15 cellular contexts compared by ENCODE assay signal in the genomic region with DNA sequence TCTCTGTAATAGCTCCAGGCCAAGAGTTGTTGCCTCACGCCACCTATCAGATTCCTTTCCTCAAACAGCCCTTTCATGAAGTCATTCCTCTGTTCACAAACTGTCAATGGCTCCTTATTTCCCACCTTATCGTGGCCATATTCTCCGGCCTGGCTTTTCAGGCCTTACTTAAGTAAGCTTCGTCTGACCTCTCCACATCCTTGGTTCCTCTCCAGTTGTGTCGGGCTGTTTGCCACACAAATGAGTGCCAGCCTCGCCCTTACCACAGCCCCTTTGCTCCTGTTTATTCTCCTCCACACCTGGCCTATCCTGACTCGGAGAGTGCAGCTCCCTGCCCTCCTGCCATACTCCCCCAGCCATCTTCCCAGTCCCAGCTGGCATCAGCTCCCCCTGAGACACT. TPM values are rescaled to one million over a fixed set of nuclear protein-coding genes. Genes with fewer than 3 reads are reported as not detected.
A peak's percentile ranks its signal among the peaks of the same experiment; 100 is the strongest.
DNase-seq lines count a peak whose midpoint lies in the region; ATAC-seq and TF ChIP-seq lines count a peak whose summit lies in the region.
"Had no signal": no experiment of that assay in that cellular context is flagged by ENCODE, and none has a peak within 500 bp of the region (broad histone marks: within the 10 kb centered on the region; RNA-seq: fewer than 3 reads in every experiment).

No MANE protein-coding gene starts in this region.

- H3K27ac ChIP-seq in naive thymus-derived CD4-positive, alpha-beta T cell (ENCODE audit: low read depth, low read length), result no peak overlapping the region

- H3K9me3 Mint-ChIP-seq in activated naive CD4-positive, alpha-beta T cell treated with anti-CD3 and anti-CD28 coated beads, Interleukin-2, amount 50 U/mL, for 24 hours, result no peaks in the 10 kb centered on the region
- H3K9me3 Mint-ChIP-seq in activated T-helper 17 cell treated with anti-CD3 and anti-CD28 coated beads, Interleukin-2, amount 50 U/mL, for 72 hours, result no peaks in the 10 kb centered on the region
- H3K9me3 Mint-ChIP-seq in naive thymus-derived CD4-positive, alpha-beta T cell, result peaks cover 0 to 3% (median 0%) of the 10 kb centered on the region in 11 donors
- H3K9me3 Mint-ChIP-seq in type B pancreatic cell, result no peaks in the 10 kb centered on the region
- H3K9me3 Mint-ChIP-seq: dendritic cell treated with granulocyte-macrophage colony-stimulating factor and Interleukin-4, amounts not matched to agents 40 ng/mL and 50 ng/mL, for 4 days had no signal

- no peak for DNase-seq in activated naive CD4-positive, alpha-beta T cell treated with anti-CD3 and anti-CD28 coated beads, Interleukin-2, amount 50 U/mL, for 16 hours
- no peak for DNase-seq in naive thymus-derived CD4-positive, alpha-beta T cell
- peak; percentile 58 for DNase-seq in type B pancreatic cell (ENCODE audit: extremely low spot score, unreplicated experiment)
- DNase-seq in NCI-H82 treated with DMSO at 0.1 percent for 48 hours (lab: John Stamatoyannopoulos, UW; ENCODE audit: unreplicated experiment), result no peak
- no peak for DNase-seq in stimulated activated CD4-positive, alpha-beta T cell treated with anti-CD3 and anti-CD28 coated beads, Interleukin-12 subunit alpha, Interleukin-12 subunit beta, amount 100 ng/mL, for 4 hours
- DNase-seq: activated CD4-positive, CD25-positive, alpha-beta regulatory T cell; activated naive CD4-positive, alpha-beta T cell; foreskin melanocyte; stimulated activated CD4-positive, alpha-beta T cell treated with anti-CD3 and anti-CD28 coated beads, Interleukin-4, amount 100 ng/mL, for 1 hour; substantia nigra had no signal

- no peak for TF ChIP-seq CTCF in type B pancreatic cell (conservative IDR thresholded peaks at IDR 0.05)

- ATAC-seq in activated T-helper 17 cell treated with anti-CD3 and anti-CD28 coated beads, Interleukin-2, amount 50 U/mL, for 72 hours (replicated peaks), result no peak
- ATAC-seq in naive thymus-derived CD4-positive, alpha-beta T cell, result no peak
- ATAC-seq in GM21723 (IDR thresholded peaks at IDR 0.05; ENCODE audit: unreplicated experiment), result no peak

- POLR2A ChIA-PET in naive thymus-derived CD4-positive, alpha-beta T cell (lab: Charles Lee), result interaction anchor here (0.6 to 6.0 kb wide), 3 partner anchors 9 to 908 kb away, joined by 3 to 59 read pairs (median 4); no protein-coding TSS in a partner anchor

- H3K9me3 ChIP-seq in naive thymus-derived CD4-positive, alpha-beta T cell (ENCODE audit: control insufficient read depth in 2 of 3, low read length in 3 of 3), result no peaks in the 10 kb centered on the region
- H3K9me3 ChIP-seq: ovary had no signal

- H3K27me3 ChIP-seq in naive thymus-derived CD4-positive, alpha-beta T cell (ENCODE audit: control insufficient read depth in 2 of 2, insufficient read depth in 2 of 2, low read length in 2 of 2), result no peaks in the 10 kb centered on the region
- H3K27me3 ChIP-seq: ovary had no signal

- no peak overlapping the region for H3K4me3 ChIP-seq in naive thymus-derived CD4-positive, alpha-beta T cell (ENCODE audit: low read length)
- H3K4me3 ChIP-seq: ovary had no signal

- peaks cover 0 to 30% (median 4%) of the 10 kb centered on the region in 3 experiments for H3K36me3 ChIP-seq in naive thymus-derived CD4-positive, alpha-beta T cell (ENCODE audit: control insufficient read depth in 2 of 3, insufficient read depth in 3 of 3, low read length in 3 of 3)
- H3K36me3 ChIP-seq: ovary had no signal

- CTCF ChIA-PET in naive thymus-derived CD4-positive, alpha-beta T cell (lab: Charles Lee), result interaction anchor here (1.2 to 2.9 kb wide), 4 partner anchors 10 to 47 kb away, joined by 3 to 12 read pairs (median 8); no protein-coding TSS in a partner anchor

- H3K4me1 ChIP-seq in naive thymus-derived CD4-positive, alpha-beta T cell (ENCODE audit: control insufficient read depth in 2 of 2, insufficient read depth in 2 of 2, low read length in 2 of 2), result peaks cover 9 to 12% of the 10 kb centered on the region in 2 donors

- no peaks in the 10 kb centered on the region for H3K27me3 Mint-ChIP-seq in activated naive CD4-positive, alpha-beta T cell treated with anti-CD3 and anti-CD28 coated beads, Interleukin-2, amount 50 U/mL, for 24 hours
- no peaks in the 10 kb centered on the region for H3K27me3 Mint-ChIP-seq in activated T-helper 17 cell treated with anti-CD3 and anti-CD28 coated beads, Interleukin-2, amount 50 U/mL, for 72 hours
- H3K27me3 Mint-ChIP-seq in naive thymus-derived CD4-positive, alpha-beta T cell, result no peaks in the 10 kb centered on the region
- peaks cover 13% of the 10 kb centered on the region for H3K27me3 Mint-ChIP-seq in type B pancreatic cell
- H3K27me3 Mint-ChIP-seq: dendritic cell treated with granulocyte-macrophage colony-stimulating factor and Interleukin-4, amounts not matched to agents 40 ng/mL and 50 ng/mL, for 4 days had no signal

- intact Hi-C loops in naive thymus-derived CD4-positive, alpha-beta T cell (cut with micrococcal nuclease), result no loop called here

- peak overlapping the region; percentile 28 for H3K4me3 Mint-ChIP-seq in activated naive CD4-positive, alpha-beta T cell treated with anti-CD3 and anti-CD28 coated beads, Interleukin-2, amount 50 U/mL, for 24 hours
- peak overlapping the region; percentile 23 for H3K4me3 Mint-ChIP-seq in activated T-helper 17 cell treated with anti-CD3 and anti-CD28 coated beads, Interleukin-2, amount 50 U/mL, for 72 hours
- H3K4me3 Mint-ChIP-seq in naive thymus-derived CD4-positive, alpha-beta T cell, result peak overlapping the region; percentile 17 to 65 (median 42)
- peak overlapping the region; percentile 57 for H3K4me3 Mint-ChIP-seq in type B pancreatic cell
- H3K4me3 Mint-ChIP-seq: dendritic cell treated with granulocyte-macrophage colony-stimulating factor and Interleukin-4, amounts not matched to agents 40 ng/mL and 50 ng/mL, for 4 days had no signal

- peaks cover 20% of the 10 kb centered on the region for H3K4me1 Mint-ChIP-seq in activated naive CD4-positive, alpha-beta T cell treated with anti-CD3 and anti-CD28 coated beads, Interleukin-2, amount 50 U/mL, for 24 hours
- H3K4me1 Mint-ChIP-seq in activated T-helper 17 cell treated with anti-CD3 and anti-CD28 coated beads, Interleukin-2, amount 50 U/mL, for 72 hours, result peaks cover 9% of the 10 kb centered on the region
- peaks cover 23 to 28% (median 24%) of the 10 kb centered on the region in 7 donors for H3K4me1 Mint-ChIP-seq in naive thymus-derived CD4-positive, alpha-beta T cell
- peaks cover 11% of the 10 kb centered on the region for H3K4me1 Mint-ChIP-seq in type B pancreatic cell (ENCODE audit: unreplicated experiment)

- H3K27ac Mint-ChIP-seq in activated naive CD4-positive, alpha-beta T cell treated with anti-CD3 and anti-CD28 coated beads, Interleukin-2, amount 50 U/mL, for 24 hours, result peak overlapping the region; percentile 85
- H3K27ac Mint-ChIP-seq in activated T-helper 17 cell treated with anti-CD3 and anti-CD28 coated beads, Interleukin-2, amount 50 U/mL, for 72 hours, result no peak overlapping the region
- H3K27ac Mint-ChIP-seq in naive thymus-derived CD4-positive, alpha-beta T cell, result peak overlapping the region in 8 of 9 donors; percentile 12 to 79 (median 52)
- peak overlapping the region; percentile 21 for H3K27ac Mint-ChIP-seq in type B pancreatic cell
- H3K27ac Mint-ChIP-seq: dendritic cell treated with granulocyte-macrophage colony-stimulating factor and Interleukin-4, amounts not matched to agents 40 ng/mL and 50 ng/mL, for 4 days had no signal

- H3K36me3 Mint-ChIP-seq in activated naive CD4-positive, alpha-beta T cell treated with anti-CD3 and anti-CD28 coated beads, Interleukin-2, amount 50 U/mL, for 24 hours, result no peaks in the 10 kb centered on the region
- H3K36me3 Mint-ChIP-seq in activated T-helper 17 cell treated with anti-CD3 and anti-CD28 coated beads, Interleukin-2, amount 50 U/mL, for 72 hours (ENCODE audit: low read depth), result peaks cover 32% of the 10 kb centered on the region
- peaks cover 0 to 8% (median 0%) of the 10 kb centered on the region in 5 donors for H3K36me3 Mint-ChIP-seq in naive thymus-derived CD4-positive, alpha-beta T cell
- H3K36me3 Mint-ChIP-seq in type B pancreatic cell, result peaks cover 6% of the 10 kb centered on the region

RNA-seq across cellular contexts. Expression of a gene that starts 2.0 kb away (rescaled TPM):
- 10 to 100 TPM; 45.7 to 58.1 TPM for total RNA-seq in activated T-helper 17 cell treated with anti-CD3 and anti-CD28 coated beads, Interleukin-2, amount 50 U/mL, for 72 hours
- 10 to 100 TPM; 61.6 to 87.5 (median 62.8) TPM for total RNA-seq in naive thymus-derived CD4-positive, alpha-beta T cell
- polyA plus RNA-seq in naive thymus-derived CD4-positive, alpha-beta T cell, result 10 to 100 TPM; 19.3 to 26.8 TPM
- 38.9 and 50.3 TPM in 2 replicates for total RNA-seq in type B pancreatic cell (ENCODE audit: low replicate concordance)

RNA-seq across cellular contexts. Expression of a gene that starts 3.7 kb away (rescaled TPM):
- total RNA-seq in activated T-helper 17 cell treated with anti-CD3 and anti-CD28 coated beads, Interleukin-2, amount 50 U/mL, for 72 hours, result 10 to 100 TPM; 10.1 to 15.1 TPM
- total RNA-seq in naive thymus-derived CD4-positive, alpha-beta T cell, result 10 to 100 TPM in 2 of 5 experiments, 1 to 10 TPM in 3; 8.6 to 17.6 (median 10.0) TPM
- polyA plus RNA-seq in naive thymus-derived CD4-positive, alpha-beta T cell, result 1 to 10 TPM; 3.1 to 5.3 TPM
- total RNA-seq in type B pancreatic cell (ENCODE audit: low replicate concordance), result 11.6 and 12.2 TPM in 2 replicates

RNA-seq across cellular contexts. Expression of a gene that starts 18.9 kb away (rescaled TPM):
- total RNA-seq in activated T-helper 17 cell treated with anti-CD3 and anti-CD28 coated beads, Interleukin-2, amount 50 U/mL, for 72 hours, result 10 to 100 TPM; 52.4 to 65.7 TPM
- 10 to 100 TPM; 42.5 to 76.3 (median 62.4) TPM for total RNA-seq in naive thymus-derived CD4-positive, alpha-beta T cell
- 10 to 100 TPM in 1 of 2 donors, 1 to 10 TPM in 1; 6.8 to 20.0 TPM for polyA plus RNA-seq in naive thymus-derived CD4-positive, alpha-beta T cell
- total RNA-seq in type B pancreatic cell (ENCODE audit: low replicate concordance), result 44.0 and 66.7 TPM in 2 replicates

RNA-seq across cellular contexts. Expression of a gene that starts 22.4 kb away (rescaled TPM):
- total RNA-seq in activated T-helper 17 cell treated with anti-CD3 and anti-CD28 coated beads, Interleukin-2, amount 50 U/mL, for 72 hours, result 10 to 100 TPM; 10.4 to 27.7 TPM
- total RNA-seq in naive thymus-derived CD4-positive, alpha-beta T cell, result 1 to 10 TPM in 3 of 5 experiments, under 1 TPM in 2; 0.70 to 9.8 (median 1.5) TPM
- polyA plus RNA-seq in naive thymus-derived CD4-positive, alpha-beta T cell, result under 1 TPM in 1 of 2 donors, not detected in 1; 0.51 TPM
- 21.0 and 50.5 TPM in 2 replicates for total RNA-seq in type B pancreatic cell (ENCODE audit: low replicate concordance)

RNA-seq across cellular contexts. Expression of a gene that starts 52.2 kb away (rescaled TPM):
- total RNA-seq in activated T-helper 17 cell treated with anti-CD3 and anti-CD28 coated beads, Interleukin-2, amount 50 U/mL, for 72 hours, result 10 to 100 TPM in 1 of 2 donors, 1 to 10 TPM in 1; 2.5 to 12.0 TPM
- 1 to 10 TPM; 1.4 to 3.1 (median 1.7) TPM for total RNA-seq in naive thymus-derived CD4-positive, alpha-beta T cell
- under 1 TPM; 0.15 to 0.35 TPM for polyA plus RNA-seq in naive thymus-derived CD4-positive, alpha-beta T cell
- total RNA-seq in type B pancreatic cell (ENCODE audit: low replicate concordance), result 2.0 and 6.8 TPM in 2 replicates
